ENCODE assay signal across 23 cellular contexts in genomic region chr13:107427531-107427930, GRCh38.
"Had no signal": no experiment of that assay in that cellular context is flagged by ENCODE, and none has a peak within 500 bp of the region (broad histone marks: within the 10 kb centered on the region; RNA-seq: fewer than 3 reads in every experiment).

No MANE protein-coding gene starts in this region.

- DNase-seq: IMR-90, Karpas-422, KG1, MM.1S, NCI-H1105, NCI-H1417, NCI-H1436 treated with DMSO at 0.1 percent for 48 hours, NCI-H1694, NCI-H187 treated with DMSO at 0.1 percent for 48 hours, NCI-H2029 treated with DMSO at 0.1 percent for 48 hours, NCI-H2171, NCI-H226, NCI-H446, NCI-H510A, NCI-H524 treated with DMSO at 0.1 percent for 48 hours, NCI-H69, NCI-H774, PC-3, SHP77 treated with DMSO at 0.1 percent for 48 hours, SJCRH30 had no signal

- ATAC-seq: HepG2, Panc1, PC-3, SK-N-SH treated with all-trans-retinoic acid at 6 μM for 48 hours had no signal
